In the genomic region with DNA sequence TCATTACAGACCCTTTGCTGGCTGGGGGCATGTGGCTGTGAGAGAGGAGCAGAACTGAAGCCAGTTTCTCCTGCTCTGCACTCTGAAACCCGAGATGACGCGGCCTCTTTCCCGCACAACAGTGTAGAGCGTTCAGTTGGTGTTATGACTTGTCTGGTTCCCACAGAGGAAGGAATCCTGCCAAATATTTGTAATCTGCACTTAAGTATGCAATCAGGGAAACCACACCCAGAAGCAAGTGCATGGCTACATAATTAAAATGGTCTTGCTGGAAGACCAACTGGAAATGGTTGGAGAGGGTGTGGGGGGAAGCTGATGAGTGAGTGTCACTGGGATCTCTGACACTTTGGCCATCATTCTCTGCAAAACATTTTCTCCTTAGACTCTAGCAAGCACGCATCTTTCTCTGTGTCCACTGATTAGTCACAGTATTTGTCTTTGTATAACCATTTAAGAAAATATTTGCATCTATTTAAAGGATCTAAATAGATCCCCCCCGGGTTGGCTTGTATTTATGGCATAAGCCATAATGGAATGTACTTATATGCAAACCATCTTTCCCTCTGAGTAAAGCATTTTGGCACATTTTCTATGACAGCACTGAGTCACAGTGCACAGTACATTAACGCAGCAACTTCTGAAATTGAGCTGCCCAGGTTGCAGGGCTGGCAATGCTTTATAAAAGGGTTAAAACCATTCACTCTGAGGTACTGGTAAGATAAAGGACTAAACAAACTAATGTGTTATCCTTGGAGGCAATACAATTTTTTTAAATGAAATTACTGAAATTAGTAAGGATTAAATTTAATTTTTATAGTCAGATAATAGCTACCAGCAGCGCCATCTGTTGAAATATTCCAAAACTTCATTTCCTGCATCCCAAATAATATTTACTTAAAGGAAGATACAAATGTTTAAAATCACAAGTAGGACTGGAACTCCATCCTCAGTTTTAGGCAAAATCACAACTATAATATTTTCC, we compare ENCODE assay signal across 9 cellular contexts.
DNase-seq lines count a peak whose midpoint lies in the region; ATAC-seq, FAIRE-seq and TF ChIP-seq lines count a peak whose summit lies in the region.
"Had no signal": no experiment of that assay in that cellular context is flagged by ENCODE, and none has a peak within 500 bp of the region (broad histone marks: within the 10 kb centered on the region; RNA-seq: fewer than 3 reads in every experiment).

No MANE protein-coding gene starts in this region.

- H3K79me2 ChIP-seq in PC-3 (ENCODE audit: low read length) (no peaks in the 10 kb centered on the region), HepG2 (ENCODE audit: insufficient read depth, low read length) (no peaks in the 10 kb centered on the region)

- no peak for TF ChIP-seq RAD21 in HepG2 (CRISPR knock-in tag; IDR thresholded peaks at IDR 0.05)

- CTCF ChIA-PET in PC-3 (lab: Charles Lee) (interaction anchor here (0.5 to 2.2 kb wide), 4 partner anchors 75 to 93 kb away, joined by 3 to 15 read pairs (median 4); no protein-coding TSS in a partner anchor), HepG2 (lab: Yijun Ruan, JAX; ENCODE audit: low intra/inter-chr PET ratio, low total read pairs) (no interaction called here)

- H2AFZ ChIP-seq in PC-3 (ENCODE audit: low read length) (peak overlapping the region; percentile 27; the same call in 1 of the 2 replicates), HepG2 (ENCODE audit: low read length) (no peak overlapping the region)

- 97% methylated on average over 9 of the region's 9 CpGs for WGBS in HepG2 (ENCODE audit: low lambda C conversion rate)

- H3F3A ChIP-seq in PC-3 (ENCODE audit: low read length, unreplicated experiment) = peaks cover 14% of the 10 kb centered on the region

- DNase-seq in HFF-Myc (ENCODE audit: extremely low read depth, low read depth) (peak; percentile 91), PC-3 (peak; percentile 94), fibroblast of mammary gland (ENCODE audit: low read depth) (peak; percentile 94), HepG2 (ENCODE audit: low spot score) (no peak), SW 1271 (lab: John Stamatoyannopoulos, UW) (no peak), COLO829 (ENCODE audit: low spot score) (no peak)
- DNase-seq: occipital lobe had no signal

- FAIRE-seq in HepG2 (lab: Jason Lieb, UNC) = no peak

- H3K27ac ChIP-seq in PC-3 (ENCODE audit: low read length) (peak overlapping the region; percentile 92), skeletal muscle tissue (ENCODE audit: low read depth, low read length) (no peak overlapping the region), HepG2 (ENCODE audit: extremely low read length, insufficient read depth, low read length) (no peak overlapping the region)

- H4K20me1 ChIP-seq in PC-3 (ENCODE audit: low read length) (no peaks in the 10 kb centered on the region), HepG2 (ENCODE audit: insufficient read depth, low read length) (no peaks in the 10 kb centered on the region; the same call in 1 of the 2 replicates)

- H3K9me2 ChIP-seq in PC-3 (replicated peaks; ENCODE audit: low read length) = no peaks in the 10 kb centered on the region

- H3K4me2 ChIP-seq in PC-3 (ENCODE audit: low read length) (peak overlapping the region; percentile 79), HepG2 (ENCODE audit: low read depth, low read length) (no peak overlapping the region)

- H3K4me1 ChIP-seq in PC-3 (ENCODE audit: insufficient read depth, low read length) (peaks cover 55% of the 10 kb centered on the region), skeletal muscle tissue (ENCODE audit: control insufficient read depth in 3 of 3, insufficient read depth in 3 of 3, low read length in 3 of 3) (peaks cover 6 to 18% (median 8%) of the 10 kb centered on the region in 3 donors), HepG2 (ENCODE audit: insufficient read depth, low read length) (no peaks in the 10 kb centered on the region)

- H3K9me3 ChIP-seq in PC-3 (ENCODE audit: low read length) = no peaks in the 10 kb centered on the region
- H3K9me3 ChIP-seq in skeletal muscle tissue (ENCODE audit: control insufficient read depth in 3 of 3, low read length in 3 of 3) = no peaks in the 10 kb centered on the region
- H3K9me3 ChIP-seq in HepG2 (ENCODE audit: low read length) = no peaks in the 10 kb centered on the region

- POLR2A ChIA-PET in PC-3 (lab: Charles Lee; ENCODE audit: unreplicated experiment) (interaction anchor here (0.6 to 0.7 kb wide), 2 partner anchors 75 to 374 kb away, joined by 3 to 6 read pairs; no protein-coding TSS in a partner anchor), HepG2 (lab: Yijun Ruan, JAX) (no interaction called here)

- H3K27me3 ChIP-seq in PC-3 (ENCODE audit: low read length) = no peaks in the 10 kb centered on the region
- H3K27me3 ChIP-seq in skeletal muscle tissue (ENCODE audit: control insufficient read depth in 3 of 3, insufficient read depth in 3 of 3, low read length in 3 of 3) = no peaks in the 10 kb centered on the region
- no peaks in the 10 kb centered on the region for H3K27me3 ChIP-seq in HepG2 (ENCODE audit: control insufficient read depth in 1 of 2, insufficient read depth in 2 of 2, low read length in 2 of 2)

- ATAC-seq in PC-3 (peak; percentile 78), HepG2 (no peak), GM19328 (IDR thresholded peaks at IDR 0.05; ENCODE audit: unreplicated experiment) (no peak)

- H3K9ac ChIP-seq in PC-3 (ENCODE audit: low read length) (peak overlapping the region; percentile 62), skeletal muscle tissue (ENCODE audit: low read depth in 1 of 3, low read length in 3 of 3) (peak overlapping the region in 2 of 3 donors; percentile 34 to 40), HepG2 (ENCODE audit: insufficient read depth, low read depth, low read length) (no peak overlapping the region)

- no peak overlapping the region for H3K4me3 ChIP-seq in HFF-Myc (replicated peaks; ENCODE audit: low read depth, low read length)
- H3K4me3 ChIP-seq in PC-3 (ENCODE audit: low read length) = peak overlapping the region; percentile 34; the same call in 1 of the 2 replicates
- no peak overlapping the region for H3K4me3 ChIP-seq in fibroblast of mammary gland (ENCODE audit: control insufficient read depth, low read depth, low read length)
- H3K4me3 ChIP-seq in skeletal muscle tissue (ENCODE audit: low read length in 3 of 3) = peak overlapping the region in 2 of 3 donors; percentile 4 to 13
- no peak overlapping the region for H3K4me3 ChIP-seq in HepG2 (replicated peaks in 1 of 3; ENCODE audit: insufficient read depth in 1 of 3, low read depth in 2 of 3, low read length in 3 of 3)

- TF ChIP-seq EP300 in HepG2 (IDR thresholded peaks at IDR 0.05; ENCODE audit: low read depth in 2 of 2, low read length in 2 of 2) (no peak), HepG2 (CRISPR knock-in tag; IDR thresholded peaks at IDR 0.05; ENCODE audit: borderline replicate concordance) (no peak)

- no peaks in the 10 kb centered on the region for H3K36me3 ChIP-seq in PC-3 (ENCODE audit: low read depth, low read length)
- H3K36me3 ChIP-seq in skeletal muscle tissue (ENCODE audit: control insufficient read depth in 3 of 3, insufficient read depth in 3 of 3, low read length in 3 of 3) = no peaks in the 10 kb centered on the region
- H3K36me3 ChIP-seq in HepG2 (replicated peaks in 1 of 2; ENCODE audit: control insufficient read depth in 1 of 2, insufficient read depth in 2 of 2, low read length in 2 of 2) = peaks cover 1 to 19% of the 10 kb centered on the region in 2 experiments; a peak in 3 of 5 replicates

- TF ChIP-seq CTCF in HFF-Myc (IDR thresholded peaks at IDR 0.05; ENCODE audit: low read depth, low read length, missing control alignments) (peak; percentile 13), PC-3 (conservative IDR thresholded peaks at IDR 0.05; ENCODE audit: low read depth, low read length) (peak; percentile 74), fibroblast of mammary gland (conservative IDR thresholded peaks at IDR 0.05; ENCODE audit: control insufficient read depth, insufficient read depth, low read depth, low read length) (peak; percentile 38), HepG2 (CRISPR knock-in tag; IDR thresholded peaks at IDR 0.05) (no peak)

- in situ Hi-C loops in HepG2 (cut with HindIII; ENCODE audit: extremely low pct_ligation_motif_present, low pct_unique_long_range_greater_than_20kb) = no loop called here

- no peak for TF ChIP-seq POLR2A in HepG2 (IDR thresholded peaks at IDR 0.05; ENCODE audit: insufficient read depth in 1 of 2, low read depth in 2 of 2, low read length in 2 of 2)

- no TSS peak for BruUV-seq in PC-3 (replicated peaks; lab: Mats Ljungman, UMichigan)
- no TSS peak for BruUV-seq in HepG2 (replicated peaks; lab: Mats Ljungman, UMichigan)

- intact Hi-C loops in PC-3 (cut with micrococcal nuclease) (loop anchor here (1.0 to 10.0 kb wide), 5 partner anchors 74 to 416 kb away; no protein-coding TSS in a partner anchor), HepG2 (cut with micrococcal nuclease; ENCODE audit: unreplicated experiment) (no loop called here)

TF ChIP-seq in HepG2, 621 proteins besides CTCF, POLR2A, EP300 and RAD21:
- TF ChIP-seq, protein P1, sequence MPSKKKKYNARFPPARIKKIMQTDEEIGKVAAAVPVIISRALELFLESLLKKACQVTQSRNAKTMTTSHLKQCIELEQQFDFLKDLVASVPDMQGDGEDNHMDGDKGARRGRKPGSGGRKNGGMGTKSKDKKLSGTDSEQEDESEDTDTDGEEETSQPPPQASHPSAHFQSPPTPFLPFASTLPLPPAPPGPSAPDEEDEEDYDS (CRISPR knock-in tag; IDR thresholded peaks at IDR 0.05) = no peak
- TF ChIP-seq ZFP36L2 (CRISPR knock-in tag; IDR thresholded peaks at IDR 0.05) (no peak), SMAD1 (CRISPR knock-in tag; IDR thresholded peaks at IDR 0.05; ENCODE audit: borderline replicate concordance, low read depth) (no peak), PAX8 (CRISPR knock-in tag; IDR thresholded peaks at IDR 0.05; ENCODE audit: borderline replicate concordance) (no peak), ZNF570 (CRISPR knock-in tag; IDR thresholded peaks at IDR 0.05; ENCODE audit: borderline replicate concordance) (no peak), YY1 (IDR thresholded peaks at IDR 0.05; ENCODE audit: insufficient read depth, insufficient replicate concordance, low read depth, low read length) (no peak), ZNF263 (CRISPR knock-in tag; IDR thresholded peaks at IDR 0.05) (no peak), XRCC5 (optimal IDR thresholded peaks at IDR 0.05; ENCODE audit: low read length) (no peak)

Comparison
In these comparisons a context has a peak if more than half of its experiments do, and no peak if none do; other contexts are left out.
1. DNase-seq: peak in HFF-Myc (single experiment), PC-3 (single experiment) and fibroblast of mammary gland (single experiment); none in HepG2 (single experiment), SW 1271 (0 of 2) and COLO829 (single experiment).
2. H3K4me3 ChIP-seq: peak in PC-3 (single experiment) and skeletal muscle tissue (2 of 3); none in HFF-Myc (single experiment), fibroblast of mammary gland (single experiment) and HepG2 (0 of 3).